ENCODE assay signal across 33 cellular contexts in the genomic region with DNA sequence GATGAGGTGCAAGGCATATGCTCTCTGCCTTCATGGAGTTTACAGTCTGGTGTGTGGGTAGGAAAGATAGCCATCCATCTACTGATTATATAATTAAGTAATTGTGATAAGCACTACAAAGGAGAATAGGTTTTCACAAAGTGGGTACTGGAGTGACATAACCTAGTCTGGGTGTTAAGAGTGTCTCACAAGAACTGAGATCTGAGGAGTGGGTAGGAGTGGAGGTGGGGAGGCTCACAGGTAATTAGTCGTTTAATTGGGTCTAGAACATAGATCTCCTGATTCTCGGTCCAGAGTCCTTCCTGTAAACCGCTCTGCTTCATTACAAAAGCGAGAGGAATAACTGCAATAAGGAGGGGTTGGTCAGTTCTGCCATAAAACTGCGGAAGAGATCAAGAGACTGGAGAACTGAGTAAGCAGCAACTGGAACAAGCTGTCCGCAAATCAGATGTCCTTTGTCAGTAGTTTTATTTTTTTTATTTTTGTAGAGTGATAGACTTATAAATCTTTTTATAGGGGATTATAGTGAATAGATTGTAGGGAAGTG. TPM values are rescaled to one million over a fixed set of nuclear protein-coding genes. Genes with fewer than 3 reads are reported as not detected.
A peak's percentile ranks its signal among the peaks of the same experiment; 100 is the strongest.
DNase-seq lines count a peak whose midpoint lies in the region; ATAC-seq, FAIRE-seq and TF ChIP-seq lines count a peak whose summit lies in the region.
"Had no signal": no experiment of that assay in that cellular context is flagged by ENCODE, and none has a peak within 500 bp of the region (broad histone marks: within the 10 kb centered on the region; RNA-seq: fewer than 3 reads in every experiment).

No MANE protein-coding gene starts in this region.

- H3K4me3 ChIP-seq in mammary epithelial cell (replicated peaks in 1 of 3; ENCODE audit: insufficient read depth in 1 of 3, low read depth in 2 of 3, low read length in 3 of 3) (no peak overlapping the region), parathyroid adenoma (ENCODE audit: low read depth, low read length) (peak overlapping the region; percentile 20)
- H3K4me3 ChIP-seq: SJSA1 had no signal

- CTCF ChIA-PET in MCF 10A (lab: Yijun Ruan, JAX): interaction anchor here (0.6 to 2.5 kb wide), 5 partner anchors 22 to 333 kb away, joined by 3 to 11 read pairs (median 3); no protein-coding TSS in a partner anchor
- CTCF ChIA-PET in mammary epithelial cell (lab: Charles Lee; ENCODE audit: low non-redundant PET): no interaction called here

- intact Hi-C loops in MCF 10A (cut with micrococcal nuclease) (loop anchor here (5.0 kb wide), 1 partner anchor 217 kb away; no protein-coding TSS in a partner anchor), mammary epithelial cell (cut with micrococcal nuclease) (no loop called here)

- DNase-seq in MCF 10A (ENCODE audit: unreplicated experiment) (no peak), mammary epithelial cell (no peak)
- DNase-seq in naive thymus-derived CD8-positive, alpha-beta T cell: no peak
- DNase-seq: activated CD4-positive, alpha-beta T cell treated with anti-CD3 and anti-CD28 coated beads, Interleukin-2, amount 10 ng/mL, durations not matched to agents 24 days and 14 days; activated CD8-positive, alpha-beta memory T cell treated with anti-CD3 and anti-CD28 coated beads for 24 hours; activated effector memory CD4-positive, alpha-beta T cell treated with Interleukin-2 at 50 U/mL for 16 hours; COR-L47; DMS53; effector memory CD8-positive, alpha-beta T cell; glutamatergic neuron; NCI-H1048; NCI-H446; NCI-H774; substantia nigra; T1000; upper lobe of left lung; WERI-Rb-1 had no signal

- H3K4me1 Mint-ChIP-seq in MCF 10A (ENCODE audit: insufficient read depth, unreplicated experiment): peaks cover 7% of the 10 kb centered on the region
- peaks cover 6 to 14% (median 9%) of the 10 kb centered on the region in 4 donors for H3K4me1 Mint-ChIP-seq in naive thymus-derived CD8-positive, alpha-beta T cell

- H3K27me3 Mint-ChIP-seq in MCF 10A (ENCODE audit: insufficient read depth, unreplicated experiment): peaks cover under 1% of the 10 kb centered on the region
- H3K27me3 Mint-ChIP-seq in naive thymus-derived CD8-positive, alpha-beta T cell: peaks cover 0 to 22% (median 7%) of the 10 kb centered on the region in 5 donors
- H3K27me3 Mint-ChIP-seq: effector memory CD8-positive, alpha-beta T cell; IgD-negative memory B cell; stimulated activated memory B cell treated with anti-CD40 and anti-IgM and Interleukin-4, amounts not matched to agents 10 μg/mL and 1 μg/mL and 100 μg/mL, for 72 hours had no signal

- H3K9me3 ChIP-seq in mammary epithelial cell (replicated peaks; ENCODE audit: insufficient read depth, low read length): no peaks in the 10 kb centered on the region
- H3K9me3 ChIP-seq in parathyroid adenoma (ENCODE audit: control insufficient read depth, low read length): no peaks in the 10 kb centered on the region
- H3K9me3 ChIP-seq: BLaER1 treated with 17β-estradiol and CSF1 and Interleukin-3, amounts not matched to agents 10 nM and 100 nM; SJSA1; upper lobe of left lung had no signal

- no peak overlapping the region for H3K4me3 Mint-ChIP-seq in MCF 10A (ENCODE audit: unreplicated experiment)
- H3K4me3 Mint-ChIP-seq in naive thymus-derived CD8-positive, alpha-beta T cell: no peak overlapping the region
- H3K4me3 Mint-ChIP-seq: activated CD4-positive, alpha-beta T cell treated with anti-CD3 and anti-CD28 coated beads, Interleukin-2, amount 10 ng/mL, durations not matched to agents 24 days and 14 days; effector memory CD8-positive, alpha-beta T cell; neural crest cell; stimulated activated memory B cell treated with anti-CD40 and anti-IgM and Interleukin-4, amounts not matched to agents 10 μg/mL and 1 μg/mL and 100 μg/mL, for 72 hours had no signal

- H4K20me1 ChIP-seq in mammary epithelial cell (ENCODE audit: insufficient read depth, low read length): no peaks in the 10 kb centered on the region

- ATAC-seq in HG02938 (IDR thresholded peaks at IDR 0.05; ENCODE audit: unreplicated experiment) (no peak), HG02870 (IDR thresholded peaks at IDR 0.05; ENCODE audit: unreplicated experiment) (no peak), GM21723 (IDR thresholded peaks at IDR 0.05; ENCODE audit: unreplicated experiment) (no peak)
- no peak for ATAC-seq in naive thymus-derived CD8-positive, alpha-beta T cell
- ATAC-seq: effector memory CD8-positive, alpha-beta T cell; esophagus mucosa; stimulated activated memory B cell treated with anti-CD40 and anti-IgM and Interleukin-4, amounts not matched to agents 10 μg/mL and 1 μg/mL and 100 μg/mL, for 72 hours had no signal

- H3K27ac ChIP-seq in mammary epithelial cell (ENCODE audit: insufficient read depth, low read depth, low read length) (no peak overlapping the region), parathyroid adenoma (no peak overlapping the region)
- H3K27ac ChIP-seq: 22Rv1; BLaER1 treated with 17β-estradiol and CSF1 and Interleukin-3, amounts not matched to agents 10 nM and 100 nM; RWPE1; SJSA1; upper lobe of left lung; WERI-Rb-1 had no signal

- H3K36me3 ChIP-seq in mammary epithelial cell (ENCODE audit: insufficient read depth, low read length): no peaks in the 10 kb centered on the region
- H3K36me3 ChIP-seq in parathyroid adenoma (ENCODE audit: control insufficient read depth, insufficient read depth, low read length): no peaks in the 10 kb centered on the region
- H3K36me3 ChIP-seq: BLaER1 treated with 17β-estradiol and CSF1 and Interleukin-3, amounts not matched to agents 10 nM and 100 nM; upper lobe of left lung had no signal

- H3K9me3 Mint-ChIP-seq in MCF 10A (ENCODE audit: unreplicated experiment): no peaks in the 10 kb centered on the region
- H3K9me3 Mint-ChIP-seq in naive thymus-derived CD8-positive, alpha-beta T cell: peaks cover 0 to 2% (median 0%) of the 10 kb centered on the region in 9 donors
- H3K9me3 Mint-ChIP-seq: activated CD4-positive, alpha-beta T cell treated with anti-CD3 and anti-CD28 coated beads, Interleukin-2, amount 10 ng/mL, durations not matched to agents 24 days and 14 days; effector memory CD8-positive, alpha-beta T cell; IgD-negative memory B cell; neural crest cell; stimulated activated memory B cell treated with anti-CD40 and anti-IgM and Interleukin-4, amounts not matched to agents 10 μg/mL and 1 μg/mL and 100 μg/mL, for 72 hours had no signal

- H2AFZ ChIP-seq in mammary epithelial cell (ENCODE audit: low read depth, low read length): no peak overlapping the region
- no peak overlapping the region for H2AFZ ChIP-seq in parathyroid adenoma

- WGBS in mammary epithelial cell (ENCODE audit: low coverage, missing lambda C conversion rate): 87% methylated on average over 6 of the region's 6 CpGs

- H3K4me2 ChIP-seq in mammary epithelial cell (ENCODE audit: insufficient read depth, low read depth, low read length) (no peak overlapping the region), parathyroid adenoma (ENCODE audit: low read length) (no peak overlapping the region)

- no peaks in the 10 kb centered on the region for H3K79me2 ChIP-seq in mammary epithelial cell (ENCODE audit: insufficient read depth, low read length)
- H3K79me2 ChIP-seq in parathyroid adenoma: no peaks in the 10 kb centered on the region

- H3K9ac ChIP-seq in mammary epithelial cell (ENCODE audit: insufficient read depth, low read length) (no peak overlapping the region), parathyroid adenoma (no peak overlapping the region)

- dilution Hi-C loops in mammary epithelial cell (cut with HindIII; ENCODE audit: low sequenced_read_pairs): no loop called here

- BruUV-seq in MCF 10A (replicated peaks; lab: Mats Ljungman, UMichigan): TSS peak; percentile 24
- no TSS peak for BruUV-seq in mammary epithelial cell (replicated peaks; lab: Mats Ljungman, UMichigan)

- POLR2A ChIA-PET in MCF 10A (lab: Yijun Ruan, JAX): interaction anchor here (0.6 to 1.8 kb wide), 3 partner anchors 9 to 135 kb away, joined by 4 to 5 read pairs (median 4); no protein-coding TSS in a partner anchor
- POLR2A ChIA-PET in naive thymus-derived CD8-positive, alpha-beta T cell (lab: Charles Lee): no interaction called here

- no peaks in the 10 kb centered on the region for H3K27me3 ChIP-seq in mammary epithelial cell (ENCODE audit: insufficient read depth, low read length)
- no peaks in the 10 kb centered on the region for H3K27me3 ChIP-seq in parathyroid adenoma (ENCODE audit: control insufficient read depth, insufficient read depth, low read length)

- no peaks in the 10 kb centered on the region for H3K36me3 Mint-ChIP-seq in MCF 10A (ENCODE audit: insufficient read depth, unreplicated experiment)
- no peaks in the 10 kb centered on the region for H3K36me3 Mint-ChIP-seq in naive thymus-derived CD8-positive, alpha-beta T cell
- H3K36me3 Mint-ChIP-seq: activated naive CD8-positive, alpha-beta T cell; IgD-negative memory B cell; stimulated activated memory B cell treated with anti-CD40 and anti-IgM and Interleukin-4, amounts not matched to agents 10 μg/mL and 1 μg/mL and 100 μg/mL, for 72 hours had no signal

- H3K27ac Mint-ChIP-seq in MCF 10A (ENCODE audit: low read depth, unreplicated experiment): no peak overlapping the region
- H3K27ac Mint-ChIP-seq in naive thymus-derived CD8-positive, alpha-beta T cell: no peak overlapping the region
- H3K27ac Mint-ChIP-seq: activated CD4-positive, alpha-beta T cell treated with anti-CD3 and anti-CD28 coated beads, Interleukin-2, amount 10 ng/mL, durations not matched to agents 24 days and 14 days; activated naive CD8-positive, alpha-beta T cell; effector memory CD8-positive, alpha-beta T cell; IgD-negative memory B cell; stimulated activated memory B cell treated with anti-CD40 and anti-IgM and Interleukin-4, amounts not matched to agents 10 μg/mL and 1 μg/mL and 100 μg/mL, for 72 hours had no signal

- TF ChIP-seq CTCF in MCF 10A (IDR thresholded peaks at IDR 0.05; ENCODE audit: unreplicated experiment) (no peak), mammary epithelial cell (conservative IDR thresholded peaks at IDR 0.05 in 1 of 2, IDR thresholded peaks at IDR 0.05 in 1 of 2; ENCODE audit: extremely low read depth in 1 of 2, insufficient read depth in 1 of 2, low read depth in 1 of 2, low read length in 2 of 2) (no peak), parathyroid adenoma (IDR thresholded peaks at IDR 0.05) (no peak)

- H3K4me1 ChIP-seq in mammary epithelial cell (ENCODE audit: insufficient read depth, low read length) (peaks cover 13% of the 10 kb centered on the region), parathyroid adenoma (peaks cover 4% of the 10 kb centered on the region)

- FAIRE-seq in islet of Langerhans (lab: Jason Lieb, UNC): peak; percentile 33
- FAIRE-seq: bronchial epithelial cell, keratinocyte had no signal

- in situ Hi-C loops in mammary epithelial cell (cut with MboI; ENCODE audit: low sequenced_read_pairs in 2 of 2): no loop called here

RNA-seq across cellular contexts. Expression of a gene that starts 2.2 kb away (rescaled TPM):
- total RNA-seq in MCF 10A (2022) (13.2 and 15.1 TPM in 2 replicates), mammary epithelial cell (10 to 100 TPM; 17.0 to 23.3 TPM)
- 9.7 TPM for polyA plus RNA-seq in mammary epithelial cell
- 35.4 TPM for polyA minus RNA-seq in mammary epithelial cell
- total RNA-seq in naive thymus-derived CD8-positive, alpha-beta T cell: 1 to 10 TPM; 8.0 to 8.5 TPM
- 1 to 10 TPM; 1.7 to 2.8 (median 2.3) TPM for polyA plus RNA-seq in naive thymus-derived CD8-positive, alpha-beta T cell
